31 cellular contexts compared by ENCODE assay signal in genomic region chr7:18276380-18276779, GRCh38.
DNase-seq lines count a peak whose midpoint lies in the region; ATAC-seq, FAIRE-seq and TF ChIP-seq lines count a peak whose summit lies in the region.
"Had no signal": no experiment of that assay in that cellular context is flagged by ENCODE, and none has a peak within 500 bp of the region (broad histone marks: within the 10 kb centered on the region; RNA-seq: fewer than 3 reads in every experiment).

No MANE protein-coding gene starts in this region.

- H3K27ac ChIP-seq in HCT116 (ENCODE audit: low read depth, low read length) (no peak overlapping the region), Panc1 (ENCODE audit: low read length) (no peak overlapping the region)
- H3K27ac ChIP-seq: SJCRH30, transverse colon had no signal

- DNase-seq in BE2C (no peak), HCT116 (ENCODE audit: low read depth, low spot score) (no peak), Panc1 (ENCODE audit: low read depth, low spot score) (no peak), bronchial epithelial cell (ENCODE audit: low read depth) (peak; percentile 5)
- no peak for DNase-seq in stimulated activated CD4-positive, alpha-beta T cell treated with anti-CD3 and anti-CD28 coated beads, Interleukin-12 subunit alpha, Interleukin-12 subunit beta, amount 100 ng/mL, for 4 hours
- no peak for DNase-seq in activated CD4-positive, CD25-positive, alpha-beta regulatory T cell treated with anti-CD3 and anti-CD28 coated beads, Interleukin-2, amount 50 U/mL, for 72 hours
- DNase-seq: activated CD4-positive, alpha-beta T cell treated with anti-CD3 and anti-CD28 coated beads, Interleukin-2, amount 50 U/mL, for 4 hours; activated CD4-positive, CD25-positive, alpha-beta regulatory T cell; activated CD8-positive, alpha-beta memory T cell treated with anti-CD3 and anti-CD28 coated beads, Interleukin-2, amount 10 ng/mL, durations not matched to agents 7 days and 5 days; activated gamma-delta T cell treated with Interleukin-2 at 50 U/mL for 16 hours; activated T-cell treated with anti-CD3 and anti-CD28 coated beads, Interleukin-2, amount 50 U/mL, for 4 hours; caudate nucleus; cortex of kidney; effector memory CD4-positive, alpha-beta T cell; erythroblast; head of caudate nucleus; KG1; MM.1S; NCI-H146; NCI-H2107; NCI-H510A treated with DMSO at 0.1 percent for 48 hours; nephron progenitor cell; SJCRH30; T-helper 1 cell; transverse colon had no signal

- H3K36me3 ChIP-seq in BE2C (no peaks in the 10 kb centered on the region), HCT116 (ENCODE audit: control insufficient read depth in 1 of 2, insufficient read depth in 2 of 2, low read length in 2 of 2) (no peaks in the 10 kb centered on the region), Panc1 (ENCODE audit: control insufficient read depth, insufficient read depth, low read length) (no peaks in the 10 kb centered on the region), bronchial epithelial cell (ENCODE audit: control insufficient read depth, insufficient read depth, low read length) (no peaks in the 10 kb centered on the region)
- H3K36me3 ChIP-seq: SJCRH30, transverse colon had no signal

- H3K4me1 ChIP-seq in BE2C (no peaks in the 10 kb centered on the region), HCT116 (ENCODE audit: control insufficient read depth in 1 of 2, insufficient read depth in 2 of 2, low read length in 2 of 2) (no peaks in the 10 kb centered on the region), Panc1 (ENCODE audit: control insufficient read depth, insufficient read depth, low read length) (no peaks in the 10 kb centered on the region)
- H3K4me1 ChIP-seq: SJCRH30, transverse colon had no signal

- H3K9ac ChIP-seq in HCT116 (ENCODE audit: low read length) = no peak overlapping the region

- CTCF ChIA-PET in HCT116 (lab: Charles Lee) = no interaction called here
- CTCF ChIA-PET in Panc1 (lab: Charles Lee) = interaction anchor here (0.6 kb wide), 1 partner anchor 610 kb away, joined by 4 read pairs; no protein-coding TSS in a partner anchor

- peak; percentile 47; the same call in 1 of the 2 replicates for ATAC-seq in HCT116
- no peak for ATAC-seq in Panc1
- no peak for ATAC-seq in HG03045 (IDR thresholded peaks at IDR 0.05; ENCODE audit: unreplicated experiment)
- ATAC-seq: activated CD8-positive, alpha-beta memory T cell treated with anti-CD3 and anti-CD28 coated beads, Interleukin-2, amount 10 ng/mL, durations not matched to agents 7 days and 5 days; activated T-cell treated with anti-CD3 and anti-CD28 coated beads, Interleukin-2, amount 50 U/mL, for 4 hours; GM23338; left lobe of liver; stimulated activated memory B cell treated with anti-CD40 and anti-IgM and Interleukin-4, amounts not matched to agents 10 μg/mL and 1 μg/mL and 100 μg/mL, for 72 hours had no signal

- TF ChIP-seq POLR2A in HCT116 (IDR thresholded peaks at IDR 0.05; ENCODE audit: borderline replicate concordance, extremely low read depth, insufficient read depth, insufficient read length) = no peak

- no peak overlapping the region for H2AFZ ChIP-seq in HCT116 (ENCODE audit: low read depth, low read length, poor library complexity, severe bottlenecking)
- H2AFZ ChIP-seq: GM23338 had no signal

- in situ Hi-C loops in Panc1 (cut with HindIII; ENCODE audit: low pct_unique_long_range_greater_than_20kb, low sequenced_read_pairs) = no loop called here

- no peaks in the 10 kb centered on the region for H3K79me2 ChIP-seq in HCT116 (ENCODE audit: insufficient read depth, low read length)

- intact Hi-C loops in HCT116 (cut with micrococcal nuclease) = no loop called here
- intact Hi-C loops in Panc1 (cut with micrococcal nuclease; ENCODE audit: unreplicated experiment) = no loop called here

- TF ChIP-seq CTCF in BE2C (IDR thresholded peaks at IDR 0.05; ENCODE audit: low read depth, low read length) (peak; percentile 28), HCT116 (IDR thresholded peaks at IDR 0.05 in 2 of 3, conservative IDR thresholded peaks at IDR 0.05 in 1 of 3; ENCODE audit: borderline replicate concordance in 1 of 3, insufficient read depth in 1 of 3, low read depth in 2 of 3, low read length in 2 of 3) (peak in 1 of 3 experiments; percentile 10; a peak in 1 of 6 replicates), Panc1 (IDR thresholded peaks at IDR 0.05) (peak; percentile 31; the same call in 1 of the 2 replicates), bronchial epithelial cell (IDR thresholded peaks at IDR 0.05; ENCODE audit: insufficient read depth, low read length, severe bottlenecking) (no peak)

- H3K9me2 ChIP-seq in HCT116 (ENCODE audit: insufficient read depth) = no peaks in the 10 kb centered on the region

- no peak for FAIRE-seq in bronchial epithelial cell (lab: Jason Lieb, UNC)
- FAIRE-seq: astrocyte, islet of Langerhans had no signal

- POLR2A ChIA-PET in HCT116 (lab: Charles Lee) = no interaction called here
- POLR2A ChIA-PET in Panc1 (lab: Charles Lee) = no interaction called here

- H3K9me3 ChIP-seq in BE2C (no peaks in the 10 kb centered on the region), HCT116 (ENCODE audit: control insufficient read depth in 1 of 2, insufficient read depth in 1 of 2, low read depth in 1 of 2, low read length in 2 of 2) (no peaks in the 10 kb centered on the region), Panc1 (ENCODE audit: control insufficient read depth, insufficient read depth, low read depth, low read length) (no peaks in the 10 kb centered on the region)
- H3K9me3 ChIP-seq: transverse colon had no signal

- H3K4me2 ChIP-seq in HCT116 (ENCODE audit: low read length) = no peak overlapping the region
- H3K4me2 ChIP-seq: GM23338 had no signal

- no peak for TF ChIP-seq RAD21 in HCT116 (IDR thresholded peaks at IDR 0.05; ENCODE audit: low read depth)

- H3K27me3 ChIP-seq in BE2C (no peaks in the 10 kb centered on the region), HCT116 (ENCODE audit: insufficient read depth, low read length) (no peaks in the 10 kb centered on the region), Panc1 (ENCODE audit: control insufficient read depth, insufficient read depth, low read length) (no peaks in the 10 kb centered on the region; the same call in 1 of the 2 replicates), bronchial epithelial cell (ENCODE audit: control insufficient read depth, insufficient read depth, low read length) (no peaks in the 10 kb centered on the region)
- H3K27me3 ChIP-seq: SJCRH30, transverse colon had no signal

- BruUV-seq in HCT116 (replicated peaks; lab: Mats Ljungman, UMichigan) = no TSS peak
- BruUV-seq in Panc1 (replicated peaks; lab: Mats Ljungman, UMichigan) = no TSS peak

- no peaks in the 10 kb centered on the region for H4K20me1 ChIP-seq in HCT116 (ENCODE audit: insufficient read depth)

- RAD21 ChIA-PET in HCT116 (lab: Charles Lee; ENCODE audit: low non-redundant PET in 1 of 2, low total read pairs in 2 of 2, uncharacterized antibody in 2 of 2, unreplicated experiment in 2 of 2) = no interaction called here

- H3K4me3 ChIP-seq in BE2C (ENCODE audit: low read depth, low read length) = no peak overlapping the region
- H3K4me3 ChIP-seq in HCT116 (replicated peaks in 1 of 2; ENCODE audit: low read depth in 1 of 2, low read length in 2 of 2) = no peak overlapping the region
- no peak overlapping the region for H3K4me3 ChIP-seq in Panc1 (ENCODE audit: low read depth in 2 of 2, low read length in 2 of 2)
- no peak overlapping the region for H3K4me3 ChIP-seq in bronchial epithelial cell (ENCODE audit: low read depth, low read length)
- H3K4me3 ChIP-seq: GM23338, SJCRH30, transverse colon had no signal

TF ChIP-seq in HCT116, 20 proteins besides CTCF, POLR2A, EP300 and RAD21:
- TF ChIP-seq SP1 (IDR thresholded peaks at IDR 0.05; ENCODE audit: low read depth) (no peak), SRF (IDR thresholded peaks at IDR 0.05; ENCODE audit: low read depth) (no peak), TCF7L2 (IDR thresholded peaks at IDR 0.05; ENCODE audit: borderline replicate concordance, extremely low read depth, insufficient read depth, insufficient read length) (no peak), SIN3A (IDR thresholded peaks at IDR 0.05; ENCODE audit: low read depth) (no peak), ZNF274 (IDR thresholded peaks at IDR 0.05; ENCODE audit: low read depth, low read length) (no peak), CEBPB (IDR thresholded peaks at IDR 0.05; ENCODE audit: low read depth) (no peak)
TF ChIP-seq in HCT116: peak in this region for 0.
